Comparison of ENCODE assay signal across 24 cellular contexts in genomic region chr15:57038496-57038895, GRCh38.
"Had no signal": no experiment of that assay in that cellular context is flagged by ENCODE, and none has a peak within 500 bp of the region (broad histone marks: within the 10 kb centered on the region; RNA-seq: fewer than 3 reads in every experiment).

No MANE protein-coding gene starts in this region.

- H3K9me3 ChIP-seq: left ventricle myocardium inferior, ovary, testis, thyroid gland, transverse colon, upper lobe of left lung, vagina had no signal

- FAIRE-seq: islet of Langerhans, kidney had no signal

- H3K4me3 ChIP-seq: left ventricle myocardium inferior, lung, ovary, skin epidermis, testis, thyroid gland, transverse colon, upper lobe of left lung, vagina had no signal

- H3K4me1 ChIP-seq: testis, thyroid gland had no signal

- DNase-seq: hypothalamus; immature natural killer cell; kidney; left ventricle myocardium inferior; mesendoderm; naive B cell; natural killer cell; ovary; right cardiac atrium; stimulated activated CD4-positive, alpha-beta T cell treated with anti-CD3 and anti-CD28 coated beads, Interleukin-12 subunit alpha, Interleukin-12 subunit beta, amount 100 ng/mL, for 4 hours; stimulated activated CD4-positive, alpha-beta T cell treated with anti-CD3 and anti-CD28 coated beads, Interleukin-15, amount 100 ng/mL, for 24 hours; stimulated activated CD4-positive, alpha-beta T cell treated with anti-CD3 and anti-CD28 coated beads, Interleukin-4, amount 100 ng/mL, for 24 hours; stimulated activated naive CD4-positive, alpha-beta T cell treated with Interleukin-2 at 50 U/mL for 16 hours; stimulated activated naive CD8-positive, alpha-beta T cell treated with anti-CD3 and anti-CD28 coated beads, Interleukin-15, amount 100 ng/mL, for 72 hours; testis; thyroid gland; transverse colon; upper lobe of left lung had no signal

- ATAC-seq: natural killer cell; right cardiac atrium; sciatic nerve; stimulated activated effector memory CD8-positive, alpha-beta T cell treated with anti-CD3 and anti-CD28 coated beads, Interleukin-12 subunit alpha, Interleukin-12 subunit beta, amount 100 ng/mL, for 72 hours; stimulated activated naive CD8-positive, alpha-beta T cell treated with anti-CD3 and anti-CD28 coated beads, Interleukin-15, amount 100 ng/mL, for 72 hours had no signal

- H3K27me3 ChIP-seq: ovary, testis, thyroid gland, transverse colon, upper lobe of left lung, vagina had no signal

- H3K36me3 ChIP-seq: left ventricle myocardium inferior, ovary, thyroid gland, transverse colon, upper lobe of left lung, vagina had no signal

- H3K27ac ChIP-seq: left ventricle myocardium inferior, ovary, skin epidermis, testis, thyroid gland, transverse colon, upper lobe of left lung, vagina had no signal
